Comparison of ENCODE assay signal across 2 cellular contexts in the genomic region with DNA sequence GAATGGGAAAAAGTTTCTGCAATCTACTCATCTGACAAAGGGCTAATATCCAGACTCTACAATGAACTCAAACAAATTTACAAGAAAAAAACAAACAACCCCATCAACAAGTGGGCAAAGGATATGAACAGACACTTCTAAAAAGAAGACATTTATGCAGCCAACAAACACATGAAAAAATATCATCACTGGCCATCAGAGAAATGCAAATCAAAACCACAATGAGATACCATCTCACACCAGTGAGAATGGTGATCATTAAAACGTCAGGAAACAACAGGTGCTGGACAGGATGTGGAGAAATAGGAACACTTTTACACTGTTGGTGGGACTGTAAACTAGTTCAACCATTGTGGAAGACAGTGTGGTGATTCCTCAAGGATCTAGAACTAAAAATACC. TPM values are rescaled to one million over a fixed set of nuclear protein-coding genes. Genes with fewer than 3 reads are reported as not detected.
"Had no signal": no experiment of that assay in that cellular context is flagged by ENCODE, and none has a peak within 500 bp of the region (broad histone marks: within the 10 kb centered on the region; RNA-seq: fewer than 3 reads in every experiment).

No MANE protein-coding gene starts in this region.

RNA-seq across cellular contexts. Expression of gene ASCL4, which starts 47.2 kb away (rescaled TPM):
- total RNA-seq: G401, GM12878 had no signal
- polyA plus RNA-seq: GM12878 had no signal
